12 cellular contexts compared by ENCODE assay signal in the genomic region with DNA sequence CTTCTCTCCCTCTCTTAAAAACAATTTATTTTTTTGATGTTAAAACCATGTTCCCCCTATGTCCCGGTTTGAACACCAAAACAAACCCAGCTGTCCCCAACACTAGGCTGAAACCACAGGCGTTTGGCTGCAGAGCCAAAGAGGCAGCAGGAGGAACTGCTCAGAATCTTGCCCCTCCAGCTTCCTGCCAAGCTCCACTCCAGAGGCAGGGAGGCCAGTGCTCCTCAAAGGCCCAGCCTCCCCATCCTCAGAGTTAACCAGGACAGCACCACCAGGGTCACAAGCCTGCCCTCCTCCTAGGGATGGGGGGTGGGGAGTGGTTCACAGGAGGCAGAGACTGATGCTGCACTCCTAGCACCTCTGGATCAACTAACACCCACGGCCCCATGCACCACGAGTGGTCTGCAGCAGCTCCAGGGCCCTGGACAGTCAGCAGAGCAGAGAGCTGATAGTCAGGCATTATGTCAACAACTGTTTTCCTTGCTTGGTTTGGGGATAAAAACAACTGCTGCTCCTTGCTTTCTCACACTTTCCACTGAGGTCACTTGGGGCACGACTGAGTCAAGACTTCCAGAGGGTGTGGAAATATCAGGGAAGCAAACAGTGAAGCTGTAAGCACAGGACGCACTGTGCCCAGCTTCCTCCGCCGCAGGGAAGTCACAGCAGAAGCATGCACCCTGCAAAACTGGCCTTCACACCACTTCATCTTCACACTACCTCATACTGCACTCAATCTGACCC.
A peak's percentile ranks its signal among the peaks of the same experiment; 100 is the strongest.
DNase-seq lines count a peak whose midpoint lies in the region; ATAC-seq and TF ChIP-seq lines count a peak whose summit lies in the region.
"Had no signal": no experiment of that assay in that cellular context is flagged by ENCODE, and none has a peak within 500 bp of the region (broad histone marks: within the 10 kb centered on the region; RNA-seq: fewer than 3 reads in every experiment).

No MANE protein-coding gene starts in this region.

- H3K27me3 Mint-ChIP-seq in MCF 10A (ENCODE audit: insufficient read depth, unreplicated experiment) = no peaks in the 10 kb centered on the region
- no peaks in the 10 kb centered on the region for H3K27me3 Mint-ChIP-seq in Calu3 (ENCODE audit: unreplicated experiment)
- H3K27me3 Mint-ChIP-seq: activated CD4-positive, alpha-beta T cell treated with anti-CD3 and anti-CD28 coated beads, Interleukin-2, amount 10 ng/mL, durations not matched to agents 7 days and 5 days had no signal

- H3K27ac Mint-ChIP-seq in MCF 10A (ENCODE audit: low read depth, unreplicated experiment) (no peak overlapping the region), Calu3 (ENCODE audit: unreplicated experiment) (no peak overlapping the region)
- no peak overlapping the region for H3K27ac Mint-ChIP-seq in stimulated activated effector memory CD8-positive, alpha-beta T cell treated with anti-CD3 and anti-CD28 coated beads, Interleukin-12 subunit alpha, Interleukin-12 subunit beta, amount 100 ng/mL, for 72 hours
- H3K27ac Mint-ChIP-seq: activated CD4-positive, alpha-beta T cell treated with anti-CD3 and anti-CD28 coated beads, Interleukin-2, amount 10 ng/mL, durations not matched to agents 7 days and 5 days had no signal

- H3K4me3 ChIP-seq in A673 (ENCODE audit: low read depth, low read length, poor library complexity, severe bottlenecking) = no peak overlapping the region

- no peak for ATAC-seq in left colon
- ATAC-seq in stimulated activated effector memory CD8-positive, alpha-beta T cell treated with anti-CD3 and anti-CD28 coated beads, Interleukin-12 subunit alpha, Interleukin-12 subunit beta, amount 100 ng/mL, for 72 hours = peak; percentile 26
- no peak for ATAC-seq in HG02870 (IDR thresholded peaks at IDR 0.05; ENCODE audit: unreplicated experiment)

- H3K27ac ChIP-seq in A673 (ENCODE audit: low read depth, low read length, poor library complexity, severe bottlenecking) = no peak overlapping the region

- H3K36me3 Mint-ChIP-seq in MCF 10A (ENCODE audit: insufficient read depth, unreplicated experiment) (peaks cover 6% of the 10 kb centered on the region), Calu3 (ENCODE audit: insufficient read depth, unreplicated experiment) (no peaks in the 10 kb centered on the region)
- H3K36me3 Mint-ChIP-seq in stimulated activated effector memory CD8-positive, alpha-beta T cell treated with anti-CD3 and anti-CD28 coated beads, Interleukin-12 subunit alpha, Interleukin-12 subunit beta, amount 100 ng/mL, for 72 hours = no peaks in the 10 kb centered on the region
- H3K36me3 Mint-ChIP-seq: CD8-positive, alpha-beta memory T cell had no signal

- H3K9me3 ChIP-seq in A673 (ENCODE audit: low read depth, low read length, poor library complexity, severe bottlenecking) = no peaks in the 10 kb centered on the region
- H3K9me3 ChIP-seq: SK-N-SH had no signal

- TF ChIP-seq CTCF in MCF 10A (IDR thresholded peaks at IDR 0.05; ENCODE audit: unreplicated experiment) (no peak), Calu3 (IDR thresholded peaks at IDR 0.05; ENCODE audit: unreplicated experiment) (no peak), A673 (conservative IDR thresholded peaks at IDR 0.05; ENCODE audit: low read depth, low read length) (no peak)

- peak; percentile 89 for DNase-seq in HCEC 1CT
- peak; percentile 87 for DNase-seq in MCF 10A (ENCODE audit: unreplicated experiment)
- DNase-seq in left colon = peak; percentile 11 to 57
- no peak for DNase-seq in stimulated activated effector memory CD8-positive, alpha-beta T cell treated with anti-CD3 and anti-CD28 coated beads, Interleukin-12 subunit alpha, Interleukin-12 subunit beta, amount 100 ng/mL, for 72 hours (ENCODE audit: low spot score in 2 of 2)
- DNase-seq in Calu3 = no peak
- DNase-seq in A673 (ENCODE audit: low spot score) = no peak
- no peak for DNase-seq in NCI-H524 (lab: John Stamatoyannopoulos, UW)
- DNase-seq: activated CD4-positive, alpha-beta T cell treated with anti-CD3 and anti-CD28 coated beads, Interleukin-2, amount 10 ng/mL, durations not matched to agents 7 days and 5 days; CD8-positive, alpha-beta memory T cell; NCI-H524 treated with DMSO at 0.1 percent for 48 hours; SK-N-SH had no signal

- H3K4me3 Mint-ChIP-seq in MCF 10A (ENCODE audit: unreplicated experiment) (no peak overlapping the region), Calu3 (ENCODE audit: low read depth, unreplicated experiment) (no peak overlapping the region)
- H3K4me3 Mint-ChIP-seq in stimulated activated effector memory CD8-positive, alpha-beta T cell treated with anti-CD3 and anti-CD28 coated beads, Interleukin-12 subunit alpha, Interleukin-12 subunit beta, amount 100 ng/mL, for 72 hours = no peak overlapping the region
- H3K4me3 Mint-ChIP-seq: activated CD4-positive, alpha-beta T cell treated with anti-CD3 and anti-CD28 coated beads, Interleukin-2, amount 10 ng/mL, durations not matched to agents 7 days and 5 days; CD8-positive, alpha-beta memory T cell had no signal

- H3K36me3 ChIP-seq in A673 (ENCODE audit: insufficient read depth, low read length, poor library complexity, severe bottlenecking) = no peaks in the 10 kb centered on the region

- H3K4me1 Mint-ChIP-seq in MCF 10A (ENCODE audit: insufficient read depth, unreplicated experiment) (peaks cover 48% of the 10 kb centered on the region), Calu3 (ENCODE audit: low read depth, unreplicated experiment) (peaks cover 12% of the 10 kb centered on the region)
- H3K4me1 Mint-ChIP-seq in stimulated activated effector memory CD8-positive, alpha-beta T cell treated with anti-CD3 and anti-CD28 coated beads, Interleukin-12 subunit alpha, Interleukin-12 subunit beta, amount 100 ng/mL, for 72 hours = no peaks in the 10 kb centered on the region
- H3K4me1 Mint-ChIP-seq: activated CD4-positive, alpha-beta T cell treated with anti-CD3 and anti-CD28 coated beads, Interleukin-2, amount 10 ng/mL, durations not matched to agents 7 days and 5 days; CD8-positive, alpha-beta memory T cell had no signal

- no peaks in the 10 kb centered on the region for H3K9me3 Mint-ChIP-seq in MCF 10A (ENCODE audit: unreplicated experiment)
- no peaks in the 10 kb centered on the region for H3K9me3 Mint-ChIP-seq in stimulated activated effector memory CD8-positive, alpha-beta T cell treated with anti-CD3 and anti-CD28 coated beads, Interleukin-12 subunit alpha, Interleukin-12 subunit beta, amount 100 ng/mL, for 72 hours
- H3K9me3 Mint-ChIP-seq in Calu3 (ENCODE audit: low read depth, unreplicated experiment) = no peaks in the 10 kb centered on the region
- H3K9me3 Mint-ChIP-seq: activated CD4-positive, alpha-beta T cell treated with anti-CD3 and anti-CD28 coated beads, Interleukin-2, amount 10 ng/mL, durations not matched to agents 7 days and 5 days; CD8-positive, alpha-beta memory T cell had no signal

- BruUV-seq in MCF 10A (replicated peaks; lab: Mats Ljungman, UMichigan) (no TSS peak), Calu3 (replicated peaks; lab: Mats Ljungman, UMichigan) (no TSS peak), A673 (replicated peaks; lab: Mats Ljungman, UMichigan) (no TSS peak)

- no peaks in the 10 kb centered on the region for H3K4me1 ChIP-seq in A673 (ENCODE audit: insufficient read depth, low read length, poor library complexity, severe bottlenecking)

- peaks cover 7% of the 10 kb centered on the region for H3K27me3 ChIP-seq in A673 (replicated peaks; ENCODE audit: insufficient read depth, low read depth, low read length, poor library complexity)

- intact Hi-C loops in MCF 10A (cut with micrococcal nuclease) = no loop called here
- intact Hi-C loops in left colon (cut with DNase I, micrococcal nuclease) = no loop called here
- intact Hi-C loops in Calu3 (cut with micrococcal nuclease; ENCODE audit: unreplicated experiment) = no loop called here
- intact Hi-C loops in A673 (cut with micrococcal nuclease; ENCODE audit: unreplicated experiment) = no loop called here

- CTCF ChIA-PET in MCF 10A (lab: Yijun Ruan, JAX) (interaction anchor here (0.6 to 1.0 kb wide), 4 partner anchors 22 to 377 kb away, joined by 3 to 4 read pairs (median 4); no protein-coding TSS in a partner anchor), Calu3 (lab: Charles Lee) (no interaction called here), A673 (lab: Charles Lee) (no interaction called here)

- POLR2A ChIA-PET in MCF 10A (lab: Yijun Ruan, JAX) (interaction anchor here (0.6 to 2.7 kb wide), 8 partner anchors 14 to 117 kb away, joined by 3 to 9 read pairs (median 3); no protein-coding TSS in a partner anchor), A673 (lab: Charles Lee; ENCODE audit: low non-redundant PET) (no interaction called here)

Comparison
In these comparisons a context has a peak if more than half of its experiments do, and no peak if none do; other contexts are left out.
1. DNase-seq: peak in HCEC 1CT (single experiment), MCF 10A (single experiment) and left colon (2 of 2); none in stimulated activated effector memory CD8-positive, alpha-beta T cell treated with anti-CD3 and anti-CD28 coated beads, Interleukin-12 subunit alpha, Interleukin-12 subunit beta, amount 100 ng/mL, for 72 hours (0 of 2), Calu3 (single experiment), A673 (single experiment) and NCI-H524 (0 of 2).